ENCODE assay signal across 8 cellular contexts in the genomic region with DNA sequence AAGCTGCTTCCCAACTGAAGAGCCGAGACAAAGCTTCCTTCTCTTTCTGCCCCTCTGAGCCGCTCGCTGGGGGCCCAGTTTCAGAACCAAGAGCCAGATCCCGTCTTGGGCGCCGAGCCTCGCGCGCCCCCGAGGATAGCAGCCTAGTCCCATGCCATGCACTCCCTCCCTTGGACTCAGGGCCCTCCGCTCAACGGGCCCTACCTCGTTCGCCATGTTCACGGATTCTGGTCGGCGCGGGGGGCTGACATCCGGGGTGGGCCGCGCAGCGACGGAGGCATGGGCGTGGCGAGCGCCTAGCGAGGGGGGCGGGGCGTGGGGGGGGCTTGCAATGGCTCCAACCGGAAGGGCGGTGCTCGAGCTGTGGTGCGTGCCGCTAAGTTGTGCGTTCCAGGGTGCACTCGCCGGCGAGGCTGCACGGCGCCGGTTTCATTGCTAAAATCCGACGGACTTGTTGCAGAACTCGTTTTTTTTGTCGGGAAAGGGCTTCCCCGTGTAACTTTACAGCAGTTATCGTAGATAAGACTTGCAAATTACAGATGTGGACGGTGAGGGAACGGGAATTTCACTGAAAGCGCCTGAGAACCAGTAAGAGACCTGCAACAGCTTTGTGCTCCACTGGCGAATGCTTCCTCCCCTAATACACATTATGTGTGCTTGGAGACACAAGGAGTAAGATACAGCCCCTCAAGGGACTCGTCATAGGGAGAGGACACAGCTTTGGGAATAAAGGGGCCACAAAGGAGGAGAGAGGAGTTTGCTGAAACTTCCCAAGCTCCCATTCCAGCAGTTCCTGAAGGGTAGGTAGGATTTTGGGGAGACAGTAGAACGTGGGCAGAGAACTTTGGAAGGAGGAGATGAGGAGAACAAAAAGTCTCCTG. TPM values are rescaled to one million over a fixed set of nuclear protein-coding genes. Genes with fewer than 3 reads are reported as not detected.
A peak's percentile ranks its signal among the peaks of the same experiment; 100 is the strongest.
DNase-seq lines count a peak whose midpoint lies in the region; ATAC-seq and TF ChIP-seq lines count a peak whose summit lies in the region.

A gene (minus strand): TSS at position 304 of the 881 bp plus-strand sequence. CDS start 88 bp downstream, at position 216.

- intact Hi-C loops in tibial artery (cut with DNase I; ENCODE audit: low total_unique reads), result loop anchor here (10.0 kb wide), 1 partner anchor 164 kb away; a partner anchor contains a TSS

- peak; percentile 92 for ATAC-seq in HG02623 (IDR thresholded peaks at IDR 0.05; ENCODE audit: unreplicated experiment)
- peak; percentile 98 for ATAC-seq in activated naive CD8-positive, alpha-beta T cell treated with anti-CD3 and anti-CD28 coated beads, Interleukin-2, amount 50 U/mL, for 24 hours

- H3K9me3 Mint-ChIP-seq in activated naive CD8-positive, alpha-beta T cell treated with anti-CD3 and anti-CD28 coated beads, Interleukin-2, amount 50 U/mL, for 24 hours, result no peaks in the 10 kb centered on the region

- peak within 1 kb of the TSS; percentile 91 for H3K27ac Mint-ChIP-seq in activated naive CD8-positive, alpha-beta T cell treated with anti-CD3 and anti-CD28 coated beads, Interleukin-2, amount 50 U/mL, for 24 hours

- H3K27me3 ChIP-seq in cardiac muscle cell (no peaks in the 10 kb centered on the region), parathyroid adenoma (ENCODE audit: control insufficient read depth, insufficient read depth, low read length) (no peaks in the 10 kb centered on the region), tibial artery (no peaks in the 10 kb centered on the region)

- H3K27me3 Mint-ChIP-seq in activated naive CD8-positive, alpha-beta T cell treated with anti-CD3 and anti-CD28 coated beads, Interleukin-2, amount 50 U/mL, for 24 hours, result no peaks in the 10 kb centered on the region

- H3K4me3 ChIP-seq in GM12864 (ENCODE audit: low read depth, low read length), result peak within 1 kb of the TSS; percentile 94
- H3K4me3 ChIP-seq in cardiac muscle cell, result peak within 1 kb of the TSS; percentile 94
- H3K4me3 ChIP-seq in parathyroid adenoma (ENCODE audit: low read depth, low read length), result peak within 1 kb of the TSS; percentile 67
- H3K4me3 ChIP-seq in tibial artery, result peak within 1 kb of the TSS; percentile 82 to 86

- no peak for TF ChIP-seq CTCF in GM12864 (IDR thresholded peaks at IDR 0.05; ENCODE audit: low read depth, low read length, missing control alignments)
- no peak for TF ChIP-seq CTCF in cardiac muscle cell (IDR thresholded peaks at IDR 0.05; ENCODE audit: low read depth, low read length)
- no peak for TF ChIP-seq CTCF in parathyroid adenoma (IDR thresholded peaks at IDR 0.05)
- TF ChIP-seq CTCF in tibial artery (IDR thresholded peaks at IDR 0.05), result no peak

- H3K9me3 ChIP-seq in cardiac muscle cell (ENCODE audit: low read depth) (no peaks in the 10 kb centered on the region), parathyroid adenoma (ENCODE audit: control insufficient read depth, low read length) (no peaks in the 10 kb centered on the region), tibial artery (no peaks in the 10 kb centered on the region)

- peak within 1 kb of the TSS; percentile 85 for H2AFZ ChIP-seq in parathyroid adenoma

- H3K4me2 ChIP-seq in parathyroid adenoma (ENCODE audit: low read length), result peak within 1 kb of the TSS; percentile 64

- H3K4me1 Mint-ChIP-seq in activated naive CD8-positive, alpha-beta T cell treated with anti-CD3 and anti-CD28 coated beads, Interleukin-2, amount 50 U/mL, for 24 hours, result peaks cover 42% of the 10 kb centered on the region

- H3K4me1 ChIP-seq in cardiac muscle cell (ENCODE audit: low read depth) (peaks cover 18% of the 10 kb centered on the region), parathyroid adenoma (no peaks in the 10 kb centered on the region), tibial artery (peaks cover 0 to 61% (median 14%) of the 10 kb centered on the region in 4 donors)

- H3K4me3 Mint-ChIP-seq in activated naive CD8-positive, alpha-beta T cell treated with anti-CD3 and anti-CD28 coated beads, Interleukin-2, amount 50 U/mL, for 24 hours, result peak within 1 kb of the TSS; percentile 96

- H3K36me3 Mint-ChIP-seq in activated naive CD8-positive, alpha-beta T cell treated with anti-CD3 and anti-CD28 coated beads, Interleukin-2, amount 50 U/mL, for 24 hours (ENCODE audit: low read depth), result peaks cover 13% of the 10 kb centered on the region

- peak; percentile 62 for DNase-seq in GM12864 (ENCODE audit: low read depth)
- peak; percentile 83 for DNase-seq in NCI-H1092 treated with DMSO at 0.1 percent for 48 hours (lab: John Stamatoyannopoulos, UW)
- peak; percentile 76 for DNase-seq in SW480 (ENCODE audit: low spot score)
- peak; percentile 94 for DNase-seq in activated naive CD8-positive, alpha-beta T cell treated with anti-CD3 and anti-CD28 coated beads, Interleukin-2, amount 50 U/mL, for 24 hours
- DNase-seq in cardiac muscle cell (ENCODE audit: low read depth in 1 of 2, low spot score in 1 of 2), result peak; percentile 92
- peak; percentile 90 to 94 for DNase-seq in tibial artery

- no peaks in the 10 kb centered on the region for H3K79me2 ChIP-seq in parathyroid adenoma

- H3K27ac ChIP-seq in cardiac muscle cell (peak within 1 kb of the TSS; percentile 93), parathyroid adenoma (peak within 1 kb of the TSS; percentile 60), tibial artery (peak within 1 kb of the TSS; percentile 95 to 98)

- H3K36me3 ChIP-seq in cardiac muscle cell, result peaks cover 11% of the 10 kb centered on the region
- H3K36me3 ChIP-seq in parathyroid adenoma (ENCODE audit: control insufficient read depth, insufficient read depth, low read length), result no peaks in the 10 kb centered on the region
- H3K36me3 ChIP-seq in tibial artery, result peaks cover 18 to 21% (median 19%) of the 10 kb centered on the region in 3 donors

- no peak within 1 kb of the TSS for H3K9ac ChIP-seq in parathyroid adenoma

RNA-seq across cellular contexts. Expression of the gene that starts here (rescaled TPM):
- 148 TPM in 2 replicates for total RNA-seq in cardiac muscle cell
- 177 and 199 TPM in 2 replicates for polyA plus RNA-seq in cardiac muscle cell

Comparison
In these comparisons a context has a peak if more than half of its experiments do, and no peak if none do; other contexts are left out.
1. Peak in every context shown above with its lines: DNase-seq, ATAC-seq, H3K4me3 ChIP-seq and H3K27ac ChIP-seq.